ENCODE assay signal across 12 cellular contexts in genomic region chr19:49614096-49614857, GRCh38. TPM values are rescaled to one million over a fixed set of nuclear protein-coding genes. Genes with fewer than 3 reads are reported as not detected.
A peak's percentile ranks its signal among the peaks of the same experiment; 100 is the strongest.
DNase-seq lines count a peak whose midpoint lies in the region; ATAC-seq, FAIRE-seq and TF ChIP-seq lines count a peak whose summit lies in the region.
"Had no signal": no experiment of that assay in that cellular context is flagged by ENCODE, and none has a peak within 500 bp of the region (broad histone marks: within the 10 kb centered on the region; RNA-seq: fewer than 3 reads in every experiment).

No MANE protein-coding gene starts in this region.

- no peaks in the 10 kb centered on the region for H3K27me3 ChIP-seq in esophagus squamous epithelium
- H3K27me3 ChIP-seq: ascending aorta, upper lobe of left lung had no signal

- H3K9me3 Mint-ChIP-seq in activated CD4-positive, alpha-beta T cell treated with anti-CD3 and anti-CD28 coated beads, Interleukin-2, amount 10 ng/mL, durations not matched to agents 7 days and 5 days: no peaks in the 10 kb centered on the region

- H3K4me1 ChIP-seq in esophagus squamous epithelium (peaks cover 0 to 29% (median 11%) of the 10 kb centered on the region in 3 donors), kidney (ENCODE audit: control insufficient read depth in 1 of 2, insufficient read depth in 1 of 2, low read depth in 1 of 2, low read length in 2 of 2) (no peaks in the 10 kb centered on the region)
- H3K4me1 ChIP-seq: ascending aorta had no signal

- no peak overlapping the region for H3K4me3 Mint-ChIP-seq in activated CD4-positive, alpha-beta T cell treated with anti-CD3 and anti-CD28 coated beads, Interleukin-2, amount 10 ng/mL, durations not matched to agents 7 days and 5 days

- no peak for ATAC-seq in HG02759 (IDR thresholded peaks at IDR 0.05; ENCODE audit: unreplicated experiment)

- H3K27ac Mint-ChIP-seq in activated CD4-positive, alpha-beta T cell treated with anti-CD3 and anti-CD28 coated beads, Interleukin-2, amount 10 ng/mL, durations not matched to agents 7 days and 5 days: peak overlapping the region; percentile 52

- POLR2A ChIA-PET in activated CD4-positive, alpha-beta T cell treated with anti-CD3 and anti-CD28 coated beads, Interleukin-2, amount 10 ng/mL, durations not matched to agents 7 days and 5 days (lab: Charles Lee): no interaction called here

- FAIRE-seq in kidney (lab: Jason Lieb, UNC): no peak

- no peak for TF ChIP-seq POLR2A in esophagus squamous epithelium (IDR thresholded peaks at IDR 0.05)

- no peaks in the 10 kb centered on the region for H3K27me3 Mint-ChIP-seq in activated CD4-positive, alpha-beta T cell treated with anti-CD3 and anti-CD28 coated beads, Interleukin-2, amount 10 ng/mL, durations not matched to agents 7 days and 5 days

- 61 to 73% methylated on average over 8 to 14 of the region's 19 CpGs for WGBS in esophagus squamous epithelium, 2 donors

- intact Hi-C loops in esophagus squamous epithelium (cut with DNase I) (no loop called here), kidney (cut with DNase I) (no loop called here)

- TF ChIP-seq CTCF in esophagus squamous epithelium (IDR thresholded peaks at IDR 0.05): no peak
- TF ChIP-seq CTCF in kidney (IDR thresholded peaks at IDR 0.05; ENCODE audit: borderline replicate concordance, extremely low read depth, insufficient read depth): no peak

- no peaks in the 10 kb centered on the region for H3K9me3 ChIP-seq in esophagus squamous epithelium
- no peaks in the 10 kb centered on the region for H3K9me3 ChIP-seq in kidney (ENCODE audit: control insufficient read depth in 1 of 2, low read length in 2 of 2)
- H3K9me3 ChIP-seq: ascending aorta, upper lobe of left lung had no signal

- H3K27ac ChIP-seq in esophagus squamous epithelium: peak overlapping the region; percentile 21 to 62 (median 39)
- no peak overlapping the region for H3K27ac ChIP-seq in kidney (ENCODE audit: low read depth in 2 of 2, low read length in 2 of 2)

- H3K36me3 ChIP-seq in esophagus squamous epithelium (peaks cover 22 to 90% (median 36%) of the 10 kb centered on the region in 3 donors), kidney (ENCODE audit: control insufficient read depth in 1 of 2, insufficient read depth in 2 of 2, low read length in 2 of 2) (peaks cover 11 to 32% of the 10 kb centered on the region in 2 donors)

- H3K4me3 ChIP-seq in esophagus squamous epithelium (no peak overlapping the region), kidney (ENCODE audit: low read length in 2 of 2) (no peak overlapping the region)
- H3K4me3 ChIP-seq: ascending aorta, upper lobe of left lung had no signal

- H3K36me3 Mint-ChIP-seq in activated CD4-positive, alpha-beta T cell treated with anti-CD3 and anti-CD28 coated beads, Interleukin-2, amount 10 ng/mL, durations not matched to agents 7 days and 5 days (ENCODE audit: low read depth): peaks cover 42% of the 10 kb centered on the region

- H3K4me1 Mint-ChIP-seq in activated CD4-positive, alpha-beta T cell treated with anti-CD3 and anti-CD28 coated beads, Interleukin-2, amount 10 ng/mL, durations not matched to agents 7 days and 5 days: peaks cover 11% of the 10 kb centered on the region

- no peak overlapping the region for H3K9ac ChIP-seq in kidney (ENCODE audit: low read length in 2 of 2)

- DNase-seq in activated CD4-positive, alpha-beta T cell treated with anti-CD3 and anti-CD28 coated beads, Interleukin-2, amount 10 ng/mL, durations not matched to agents 7 days and 5 days: no peak
- no peak for DNase-seq in activated CD4-positive, alpha-beta T cell treated with anti-CD3 and anti-CD28 coated beads, Interleukin-2, amount 50 U/mL, for 4 hours
- DNase-seq in SW 1271 (lab: John Stamatoyannopoulos, UW) (peak; percentile 50 to 89), esophagus squamous epithelium (lab: John Stamatoyannopoulos, UW) (no peak), ureter (ENCODE audit: low spot score) (no peak), kidney (no peak)
- peak; percentile 33 to 36 for DNase-seq in stimulated activated CD8-positive, alpha-beta memory T cell treated with anti-CD3 and anti-CD28 coated beads, Interleukin-2, amount 100 ng/mL, for 48 hours (ENCODE audit: low read depth in 2 of 2)
- DNase-seq: NCI-H510A had no signal

- CTCF ChIA-PET in activated CD4-positive, alpha-beta T cell treated with anti-CD3 and anti-CD28 coated beads, Interleukin-2, amount 10 ng/mL, durations not matched to agents 7 days and 5 days (lab: Charles Lee): no interaction called here

RNA-seq across cellular contexts. Expression of gene PRR12, which starts 23.3 kb away (rescaled TPM):
- 10 to 100 TPM; 41.5 to 45.9 TPM for total RNA-seq in activated CD4-positive, alpha-beta T cell treated with anti-CD3 and anti-CD28 coated beads, Interleukin-2, amount 10 ng/mL, durations not matched to agents 7 days and 5 days
- 10 to 100 TPM in 1 of 4 donors, 1 to 10 TPM in 3; 4.5 to 11.9 (median 7.7) TPM for total RNA-seq in esophagus squamous epithelium
- total RNA-seq in ureter: 40.6 TPM
- total RNA-seq in kidney: 27.4 TPM
- polyA plus RNA-seq in kidney (ENCODE audit: insufficient read depth, low read depth, low replicate concordance): 4.9 TPM

RNA-seq across cellular contexts. Expression of gene RRAS, which starts 25.7 kb away (rescaled TPM):
- total RNA-seq in activated CD4-positive, alpha-beta T cell treated with anti-CD3 and anti-CD28 coated beads, Interleukin-2, amount 10 ng/mL, durations not matched to agents 7 days and 5 days: 1 to 10 TPM; 9.0 to 9.5 TPM
- total RNA-seq in esophagus squamous epithelium (10 to 100 TPM in 3 of 4 donors, 1 to 10 TPM in 1; 6.3 to 40.8 (median 12.8) TPM), ureter (59.1 TPM), kidney (92.3 TPM)
- 140 TPM for polyA plus RNA-seq in kidney (ENCODE audit: insufficient read depth, low read depth, low replicate concordance)
- polyA plus RNA-seq: neural cell had no signal

RNA-seq across cellular contexts. Expression of gene SCAF1, which starts 27.7 kb away (rescaled TPM):
- total RNA-seq in activated CD4-positive, alpha-beta T cell treated with anti-CD3 and anti-CD28 coated beads, Interleukin-2, amount 10 ng/mL, durations not matched to agents 7 days and 5 days: 10 to 100 TPM; 48.1 to 59.9 TPM
- total RNA-seq in esophagus squamous epithelium (10 to 100 TPM; 11.0 to 24.8 (median 15.2) TPM), ureter (55.7 TPM), kidney (69.0 TPM)
- 18.1 TPM for polyA plus RNA-seq in kidney (ENCODE audit: insufficient read depth, low read depth, low replicate concordance)

RNA-seq across cellular contexts. Expression of gene PRRG2, which starts 33.2 kb away (rescaled TPM):
- 1 to 10 TPM; 1.1 TPM for total RNA-seq in activated CD4-positive, alpha-beta T cell treated with anti-CD3 and anti-CD28 coated beads, Interleukin-2, amount 10 ng/mL, durations not matched to agents 7 days and 5 days
- total RNA-seq in esophagus squamous epithelium (10 to 100 TPM in 1 of 4 donors, 1 to 10 TPM in 3; 7.7 to 19.8 (median 8.8) TPM), ureter (13.2 TPM), kidney (14.9 TPM)
- 17.6 TPM for polyA plus RNA-seq in kidney (ENCODE audit: insufficient read depth, low read depth, low replicate concordance)
- total RNA-seq: ascending aorta had no signal
- polyA plus RNA-seq: neural cell had no signal

RNA-seq across cellular contexts. Expression of gene NOSIP, which starts 33.9 kb away (rescaled TPM):
- 100 to 1,000 TPM; 288 TPM for total RNA-seq in activated CD4-positive, alpha-beta T cell treated with anti-CD3 and anti-CD28 coated beads, Interleukin-2, amount 10 ng/mL, durations not matched to agents 7 days and 5 days
- 10 to 100 TPM; 37.8 to 50.7 (median 40.2) TPM for total RNA-seq in esophagus squamous epithelium
- 35.6 TPM for total RNA-seq in ureter
- total RNA-seq in kidney: 52.8 TPM
- polyA plus RNA-seq in kidney (ENCODE audit: insufficient read depth, low read depth, low replicate concordance): 122 TPM

Comparison
In these comparisons a context has a peak if more than half of its experiments do, and no peak if none do; other contexts are left out.
1. DNase-seq: peak in SW 1271 (2 of 2) and stimulated activated CD8-positive, alpha-beta memory T cell treated with anti-CD3 and anti-CD28 coated beads, Interleukin-2, amount 100 ng/mL, for 48 hours (2 of 2); none in activated CD4-positive, alpha-beta T cell treated with anti-CD3 and anti-CD28 coated beads, Interleukin-2, amount 10 ng/mL, durations not matched to agents 7 days and 5 days (single experiment), activated CD4-positive, alpha-beta T cell treated with anti-CD3 and anti-CD28 coated beads, Interleukin-2, amount 50 U/mL, for 4 hours (0 of 2), esophagus squamous epithelium (single experiment), ureter (single experiment) and kidney (single experiment).
2. H3K27ac ChIP-seq: peak in esophagus squamous epithelium (4 of 4); none in kidney (0 of 2).